In the genomic region with DNA sequence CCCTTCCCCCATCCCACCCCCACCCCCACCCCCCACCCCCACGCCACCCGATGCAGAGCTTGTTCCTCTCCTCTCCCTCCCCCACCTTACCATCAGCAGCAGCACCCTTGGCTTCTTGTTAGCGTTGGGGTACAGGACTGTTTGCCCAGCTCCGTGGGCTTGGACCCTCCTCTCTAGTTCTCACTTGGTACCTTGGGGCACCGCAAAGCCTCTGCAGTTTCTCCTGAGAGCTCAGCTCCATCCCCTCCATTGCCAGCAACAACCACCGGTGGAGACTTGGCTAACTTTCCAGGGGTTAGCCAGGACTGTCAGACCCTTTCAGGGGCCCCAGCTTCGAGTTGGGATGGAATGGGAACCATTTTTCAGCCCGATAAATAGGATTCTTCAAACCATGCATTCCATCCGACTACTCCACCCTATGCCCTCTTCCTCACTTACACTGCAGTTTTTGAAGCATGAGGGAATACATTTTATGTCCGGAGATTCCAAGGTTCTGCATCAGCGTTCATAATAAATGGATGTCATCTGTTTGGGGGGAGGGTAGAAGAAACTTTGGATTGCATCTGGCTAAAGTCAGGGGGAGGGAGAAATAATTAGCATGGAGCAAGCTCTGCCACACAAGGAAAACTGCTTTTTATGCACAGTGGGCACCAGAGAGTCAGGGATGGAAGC, we compare ENCODE assay signal across 9 cellular contexts. TPM values are rescaled to one million over a fixed set of nuclear protein-coding genes. Genes with fewer than 3 reads are reported as not detected.
DNase-seq lines count a peak whose midpoint lies in the region; TF ChIP-seq lines count a peak whose summit lies in the region.
"Had no signal": no experiment of that assay in that cellular context is flagged by ENCODE, and none has a peak within 500 bp of the region (broad histone marks: within the 10 kb centered on the region; RNA-seq: fewer than 3 reads in every experiment).

No MANE protein-coding gene starts in this region.

- H3K4me3 Mint-ChIP-seq in endodermal cell (peak overlapping the region; percentile 86), osteocyte (ENCODE audit: unreplicated experiment) (peak overlapping the region; percentile 81)

- peaks cover 42% of the 10 kb centered on the region for H3K27me3 Mint-ChIP-seq in endodermal cell (ENCODE audit: insufficient read depth)
- no peaks in the 10 kb centered on the region for H3K27me3 Mint-ChIP-seq in osteocyte (ENCODE audit: unreplicated experiment)

- H3K4me1 Mint-ChIP-seq in endodermal cell = peaks cover 9% of the 10 kb centered on the region
- peaks cover 18% of the 10 kb centered on the region for H3K4me1 Mint-ChIP-seq in osteocyte (ENCODE audit: unreplicated experiment)

- H3K9me3 Mint-ChIP-seq in endodermal cell (no peaks in the 10 kb centered on the region), osteocyte (ENCODE audit: unreplicated experiment) (no peaks in the 10 kb centered on the region)

- H3K4me1 ChIP-seq in endodermal cell (ENCODE audit: control insufficient read depth, insufficient read depth, low read length) = peaks cover 4% of the 10 kb centered on the region

- peak overlapping the region; percentile 90 for H3K4me3 ChIP-seq in endodermal cell (ENCODE audit: low read length)

- TF ChIP-seq CTCF in endodermal cell (conservative IDR thresholded peaks at IDR 0.05) = no peak
- no peak for TF ChIP-seq CTCF in osteocyte (IDR thresholded peaks at IDR 0.05)

- H3K27ac ChIP-seq in endodermal cell (ENCODE audit: low read depth, low read length) = no peak overlapping the region
- H3K27ac ChIP-seq: left lung had no signal

- H3K27ac Mint-ChIP-seq in endodermal cell (no peak overlapping the region), osteocyte (ENCODE audit: unreplicated experiment) (no peak overlapping the region)

- H3K9me3 ChIP-seq in endodermal cell (ENCODE audit: control insufficient read depth, low read length) = no peaks in the 10 kb centered on the region
- H3K9me3 ChIP-seq: left lung had no signal

- H3K36me3 Mint-ChIP-seq in endodermal cell (ENCODE audit: low read depth) = no peaks in the 10 kb centered on the region
- no peaks in the 10 kb centered on the region for H3K36me3 Mint-ChIP-seq in osteocyte (ENCODE audit: unreplicated experiment)

- peaks cover 17% of the 10 kb centered on the region for H3K27me3 ChIP-seq in endodermal cell (ENCODE audit: control insufficient read depth, insufficient read depth, low read length, poor library complexity, severe bottlenecking)

- DNase-seq in NCI-H1417 (lab: John Stamatoyannopoulos, UW) = peak in 2 of 3 experiments; percentile 41 to 60
- no peak for DNase-seq in NCI-H1417 treated with DMSO at 0.1 percent for 48 hours (lab: John Stamatoyannopoulos, UW)
- DNase-seq in NCI-H69 (lab: John Stamatoyannopoulos, UW) = peak; percentile 82
- peak; percentile 66 for DNase-seq in endodermal cell
- DNase-seq in osteocyte (ENCODE audit: extremely low spot score, unreplicated experiment) = no peak
- DNase-seq in NCI-H2081 (lab: John Stamatoyannopoulos, UW) = no peak
- no peak for DNase-seq in SKM-1 treated with dmso at 0.1 percent for 144 hours (lab: John Stamatoyannopoulos, UW; ENCODE audit: unreplicated experiment)
- DNase-seq in GOT3 (lab: John Stamatoyannopoulos, UW) = no peak

- H3K9ac ChIP-seq in endodermal cell (ENCODE audit: extremely low read depth, low read length, poor library complexity, severe bottlenecking) = no peak overlapping the region

- WGBS in endodermal cell (ENCODE audit: insufficient coverage in 1 of 2, insufficient read length in 1 of 2), 2 experiments = 12 to 13% methylated on average over 5 to 9 of the region's 11 CpGs

- H3K36me3 ChIP-seq in endodermal cell (ENCODE audit: control insufficient read depth, insufficient read depth, low read length) = no peaks in the 10 kb centered on the region
- H3K36me3 ChIP-seq: left lung had no signal

RNA-seq across cellular contexts. Expression of a gene that starts 1.1 kb away (rescaled TPM):
- 1 to 10 TPM; 9.5 to 9.7 TPM for total RNA-seq in endodermal cell
- 6.6 TPM for polyA plus RNA-seq in endodermal cell (2013, experiment 1 of 2)
- 6.5 TPM for polyA plus RNA-seq in endodermal cell (2013, experiment 2 of 2)
- 1.5 TPM in 2 replicates for total RNA-seq in osteocyte

Comparison
In these comparisons a context has a peak if more than half of its experiments do, and no peak if none do; other contexts are left out.
1. DNase-seq: peak in NCI-H1417 (2 of 3), NCI-H69 (single experiment) and endodermal cell (single experiment); none in NCI-H1417 treated with DMSO at 0.1 percent for 48 hours (single experiment), osteocyte (single experiment), NCI-H2081 (0 of 2), SKM-1 treated with dmso at 0.1 percent for 144 hours (single experiment) and GOT3 (single experiment).